In the genomic region with DNA sequence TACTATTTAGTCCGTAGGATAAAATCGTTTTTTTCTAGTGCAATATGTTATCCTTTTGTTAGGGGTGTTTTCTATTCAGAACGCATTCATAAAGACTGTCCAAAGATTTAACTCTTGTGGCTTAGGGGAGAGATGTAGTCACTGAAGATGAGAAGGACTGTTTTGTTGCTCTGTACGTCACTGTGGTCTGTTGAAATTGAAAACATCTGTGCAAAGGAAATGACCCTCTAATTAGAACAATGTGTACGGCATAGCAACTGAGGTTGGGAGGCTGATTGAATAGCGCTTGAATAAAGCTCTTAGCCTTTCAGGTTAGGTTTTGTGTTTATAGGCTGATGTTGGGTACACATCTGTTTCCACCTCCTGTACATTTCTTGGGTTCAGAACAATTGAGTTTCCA, we compare ENCODE assay signal across 14 cellular contexts.
DNase-seq lines count a peak whose midpoint lies in the region; ATAC-seq lines count a peak whose summit lies in the region.
"Had no signal": no experiment of that assay in that cellular context is flagged by ENCODE, and none has a peak within 500 bp of the region (broad histone marks: within the 10 kb centered on the region; RNA-seq: fewer than 3 reads in every experiment).

No MANE protein-coding gene starts in this region.

- H3K27ac ChIP-seq in ACC112 (ENCODE audit: low read depth, low read length) = peak overlapping the region; percentile 81
- H3K27ac ChIP-seq: neutrophil had no signal

- no peak overlapping the region for H3K4me3 ChIP-seq in ACC112 (ENCODE audit: low read depth, low read length)
- H3K4me3 ChIP-seq: HAP-1 had no signal

- peaks cover 16% of the 10 kb centered on the region for H3K4me1 ChIP-seq in ACC112 (ENCODE audit: control insufficient read depth, insufficient read depth, low read length, unreplicated experiment)
- H3K4me1 ChIP-seq: HAP-1 had no signal

- H3K27me3 Mint-ChIP-seq in memory B cell = no peaks in the 10 kb centered on the region

- DNase-seq in LHCN-M2 (ENCODE audit: low read depth) = peak; percentile 51
- DNase-seq in dermis microvascular lymphatic vessel endothelial cell (ENCODE audit: low read depth in 2 of 2) = peak; percentile 99 to 100
- DNase-seq in memory B cell (ENCODE audit: low spot score in 2 of 2) = no peak
- no peak for DNase-seq in GF-D8 (lab: John Stamatoyannopoulos, UW)
- DNase-seq in NCI-H2171 treated with DMSO at 0.1 percent for 48 hours (lab: John Stamatoyannopoulos, UW) = no peak
- no peak for DNase-seq in ureter (ENCODE audit: low spot score)
- no peak for DNase-seq in NCI-H345 (lab: John Stamatoyannopoulos, UW)
- DNase-seq: activated CD4-positive, alpha-beta T cell treated with anti-CD3 and anti-CD28 coated beads for 4 hours; activated effector memory CD4-positive, alpha-beta T cell treated with Interleukin-2 at 50 U/mL for 16 hours; NCI-H146; stimulated activated CD4-positive, alpha-beta T cell treated with anti-CD3 and anti-CD28 coated beads, Interleukin-4, amount 100 ng/mL, for 1 hour had no signal

- H3K4me3 Mint-ChIP-seq in memory B cell = no peak overlapping the region

- peaks cover 2% of the 10 kb centered on the region for H3K9me3 Mint-ChIP-seq in memory B cell

- H3K36me3 ChIP-seq in ACC112 (ENCODE audit: insufficient read depth, low read length) = no peaks in the 10 kb centered on the region
- H3K36me3 ChIP-seq: HAP-1, neutrophil had no signal

- H3K27ac Mint-ChIP-seq in memory B cell = no peak overlapping the region

- no peaks in the 10 kb centered on the region for H3K36me3 Mint-ChIP-seq in memory B cell

- ATAC-seq in memory B cell (ENCODE audit: low read depth) = peak; percentile 29

- H3K4me1 Mint-ChIP-seq in memory B cell = no peaks in the 10 kb centered on the region

- no peaks in the 10 kb centered on the region for H3K27me3 ChIP-seq in ACC112 (ENCODE audit: insufficient read depth, low read length)
- H3K27me3 ChIP-seq: neutrophil had no signal

- H2AFZ ChIP-seq in ACC112 (ENCODE audit: low read length, unreplicated experiment) = peak overlapping the region; percentile 48

- no peaks in the 10 kb centered on the region for H3K79me2 ChIP-seq in ACC112 (ENCODE audit: control insufficient read depth, insufficient read depth, low read length, unreplicated experiment)

Comparison
In these comparisons a context has a peak if more than half of its experiments do, and no peak if none do; other contexts are left out.
1. DNase-seq: peak in LHCN-M2 (single experiment) and dermis microvascular lymphatic vessel endothelial cell (2 of 2); none in memory B cell (0 of 2), GF-D8 (single experiment), NCI-H2171 treated with DMSO at 0.1 percent for 48 hours (single experiment), ureter (single experiment) and NCI-H345 (single experiment).